ENCODE assay signal across 2 cellular contexts in genomic region chrX:28586291-28586690, GRCh38.
TF ChIP-seq lines count a peak whose summit lies in the region.

No MANE protein-coding gene starts in this region.

TF ChIP-seq in A549, 52 proteins besides CTCF, POLR2A, EP300 and RAD21 (continued from another document):
- no peak for TF ChIP-seq BCL3 (IDR thresholded peaks at IDR 0.05)
- TF ChIP-seq RARB (CRISPR knock-in tag; IDR thresholded peaks at IDR 0.05): no peak
- no peak for TF ChIP-seq PHF8 (IDR thresholded peaks at IDR 0.05; ENCODE audit: borderline replicate concordance, low read depth)
- TF ChIP-seq NPAS2 (CRISPR knock-in tag; IDR thresholded peaks at IDR 0.05; ENCODE audit: borderline replicate concordance): no peak
- TF ChIP-seq CBX2 (IDR thresholded peaks at IDR 0.05; ENCODE audit: borderline replicate concordance, low read depth): no peak
- TF ChIP-seq REST (IDR thresholded peaks at IDR 0.05): no peak
- no peak for TF ChIP-seq NFE2L2 (conservative IDR thresholded peaks at IDR 0.05; ENCODE audit: low read length)
- no peak for TF ChIP-seq USF2 (IDR thresholded peaks at IDR 0.05)
- TF ChIP-seq HMGXB4 (CRISPR knock-in tag; IDR thresholded peaks at IDR 0.05; ENCODE audit: borderline replicate concordance): no peak
- no peak for TF ChIP-seq SMC3 (IDR thresholded peaks at IDR 0.05)

TF ChIP-seq in neural cell, 6 proteins besides CTCF, POLR2A, EP300 and RAD21 (continued from another document):
- TF ChIP-seq SMC3 (conservative IDR thresholded peaks at IDR 0.05; ENCODE audit: poor library complexity) (no peak), POLR2AphosphoS5 (IDR thresholded peaks at IDR 0.05) (no peak)
